17 cellular contexts compared by ENCODE assay signal in genomic region chr2:162009543-162009942, GRCh38.
DNase-seq lines count a peak whose midpoint lies in the region; ATAC-seq and TF ChIP-seq lines count a peak whose summit lies in the region.
"Had no signal": no experiment of that assay in that cellular context is flagged by ENCODE, and none has a peak within 500 bp of the region (broad histone marks: within the 10 kb centered on the region; RNA-seq: fewer than 3 reads in every experiment).

No MANE protein-coding gene starts in this region.

- CTCF ChIA-PET in activated CD8-positive, alpha-beta T cell treated with anti-CD3 and anti-CD28 coated beads for 36 hours (lab: Charles Lee): interaction anchor here (2.3 to 4.4 kb wide), 2 partner anchors 10 to 49 kb away, joined by 11 to 17 read pairs; no protein-coding TSS in a partner anchor
- CTCF ChIA-PET in naive thymus-derived CD4-positive, alpha-beta T cell (lab: Charles Lee): interaction anchor here (0.6 to 1.1 kb wide), 2 partner anchors 14 to 65 kb away, joined by 3 read pairs; no protein-coding TSS in a partner anchor
- CTCF ChIA-PET in A673 (lab: Charles Lee): no interaction called here

- no TSS peak for BruUV-seq in A673 (replicated peaks; lab: Mats Ljungman, UMichigan)

- no peak for DNase-seq in CD4-positive, CD25-positive, alpha-beta regulatory T cell
- DNase-seq in GM23338 (ENCODE audit: low spot score) (no peak), A673 (ENCODE audit: low spot score) (no peak)
- no peak for DNase-seq in activated CD8-positive, alpha-beta T cell treated with anti-CD3 and anti-CD28 coated beads for 36 hours
- DNase-seq in naive thymus-derived CD4-positive, alpha-beta T cell: no peak
- DNase-seq: C1 segment of cervical spinal cord; Caco-2; CD8-positive, alpha-beta memory T cell; DMS53; GF-D8; GM23248; H9 had no signal

- H3K79me2 ChIP-seq in GM23338 (replicated peaks; ENCODE audit: insufficient read depth): no peaks in the 10 kb centered on the region

- H3K27me3 Mint-ChIP-seq in CD4-positive, CD25-positive, alpha-beta regulatory T cell: no peaks in the 10 kb centered on the region
- no peaks in the 10 kb centered on the region for H3K27me3 Mint-ChIP-seq in GM23338 (ENCODE audit: insufficient read depth, low read depth, poor library complexity)
- no peaks in the 10 kb centered on the region for H3K27me3 Mint-ChIP-seq in activated CD8-positive, alpha-beta T cell treated with anti-CD3 and anti-CD28 coated beads for 36 hours
- no peaks in the 10 kb centered on the region for H3K27me3 Mint-ChIP-seq in naive thymus-derived CD4-positive, alpha-beta T cell
- H3K27me3 Mint-ChIP-seq: B cell; CD8-positive, alpha-beta memory T cell had no signal

- peaks cover 2% of the 10 kb centered on the region for H3K36me3 ChIP-seq in CD4-positive, CD25-positive, alpha-beta regulatory T cell (ENCODE audit: control insufficient read depth, insufficient read depth, low read length)
- H3K36me3 ChIP-seq in GM23338 (ENCODE audit: insufficient read depth): no peaks in the 10 kb centered on the region
- no peaks in the 10 kb centered on the region for H3K36me3 ChIP-seq in naive thymus-derived CD4-positive, alpha-beta T cell (ENCODE audit: control insufficient read depth in 2 of 3, insufficient read depth in 3 of 3, low read length in 3 of 3)
- no peaks in the 10 kb centered on the region for H3K36me3 ChIP-seq in A673 (ENCODE audit: insufficient read depth, low read length, poor library complexity, severe bottlenecking)

- H2AFZ ChIP-seq in GM23338: 0 out of 2 replicates have a peak overlapping the region, but pooled peaks have one; percentile 12
- H2AFZ ChIP-seq: GM23248 had no signal

- no peaks in the 10 kb centered on the region for H3K9me2 ChIP-seq in GM23338 (ENCODE audit: insufficient read depth)

- peaks cover 11% of the 10 kb centered on the region for H3K36me3 Mint-ChIP-seq in CD4-positive, CD25-positive, alpha-beta regulatory T cell
- H3K36me3 Mint-ChIP-seq in GM23338 (ENCODE audit: low read depth): no peaks in the 10 kb centered on the region
- peaks cover 45% of the 10 kb centered on the region for H3K36me3 Mint-ChIP-seq in activated CD8-positive, alpha-beta T cell treated with anti-CD3 and anti-CD28 coated beads for 36 hours (ENCODE audit: low read depth)
- peaks cover 0 to 62% (median 7%) of the 10 kb centered on the region in 5 donors for H3K36me3 Mint-ChIP-seq in naive thymus-derived CD4-positive, alpha-beta T cell

- POLR2A ChIA-PET in activated CD8-positive, alpha-beta T cell treated with anti-CD3 and anti-CD28 coated beads for 36 hours (lab: Charles Lee): no interaction called here
- POLR2A ChIA-PET in naive thymus-derived CD4-positive, alpha-beta T cell (lab: Charles Lee): interaction anchor here (0.8 to 0.9 kb wide), 2 partner anchors 41 to 113 kb away, joined by 3 read pairs; no protein-coding TSS in a partner anchor
- POLR2A ChIA-PET in A673 (lab: Charles Lee; ENCODE audit: low non-redundant PET): no interaction called here

- no peaks in the 10 kb centered on the region for H3K9me3 ChIP-seq in CD4-positive, CD25-positive, alpha-beta regulatory T cell (ENCODE audit: control insufficient read depth in 2 of 2, low read length in 2 of 2)
- H3K9me3 ChIP-seq in naive thymus-derived CD4-positive, alpha-beta T cell (ENCODE audit: control insufficient read depth in 2 of 3, low read length in 3 of 3): no peaks in the 10 kb centered on the region
- H3K9me3 ChIP-seq in A673 (ENCODE audit: low read depth, low read length, poor library complexity, severe bottlenecking): no peaks in the 10 kb centered on the region
- H3K9me3 ChIP-seq: Caco-2 had no signal

- no peaks in the 10 kb centered on the region for H4K20me1 ChIP-seq in GM23338 (replicated peaks; ENCODE audit: insufficient read depth)

- no peaks in the 10 kb centered on the region for H3K27me3 ChIP-seq in CD4-positive, CD25-positive, alpha-beta regulatory T cell (ENCODE audit: control insufficient read depth, insufficient read depth, low read length)
- H3K27me3 ChIP-seq in GM23338 (ENCODE audit: insufficient read depth): no peaks in the 10 kb centered on the region
- H3K27me3 ChIP-seq in naive thymus-derived CD4-positive, alpha-beta T cell (ENCODE audit: control insufficient read depth in 2 of 2, insufficient read depth in 2 of 2, low read length in 2 of 2): no peaks in the 10 kb centered on the region
- peaks cover 6% of the 10 kb centered on the region for H3K27me3 ChIP-seq in A673 (replicated peaks; ENCODE audit: insufficient read depth, low read depth, low read length, poor library complexity)

- peaks cover 39% of the 10 kb centered on the region for H3K4me1 ChIP-seq in CD4-positive, CD25-positive, alpha-beta regulatory T cell (ENCODE audit: control insufficient read depth, insufficient read depth, low read length, poor library complexity, severe bottlenecking)
- peaks cover 10% of the 10 kb centered on the region; the same call in 1 of the 2 replicates for H3K4me1 ChIP-seq in GM23338 (ENCODE audit: insufficient read depth)
- peaks cover 35 to 60% of the 10 kb centered on the region in 2 donors for H3K4me1 ChIP-seq in naive thymus-derived CD4-positive, alpha-beta T cell (ENCODE audit: control insufficient read depth in 2 of 2, insufficient read depth in 2 of 2, low read length in 2 of 2)
- H3K4me1 ChIP-seq in A673 (ENCODE audit: insufficient read depth, low read length, poor library complexity, severe bottlenecking): no peaks in the 10 kb centered on the region
- H3K4me1 ChIP-seq: Caco-2 had no signal

- ATAC-seq in CD4-positive, CD25-positive, alpha-beta regulatory T cell (ENCODE audit: low read depth in 2 of 2): no peak
- ATAC-seq in GM23338 (no peak; the same call in 2 of the 3 replicates), HG03442 (IDR thresholded peaks at IDR 0.05; ENCODE audit: unreplicated experiment) (no peak), GM19397 (IDR thresholded peaks at IDR 0.05; ENCODE audit: unreplicated experiment) (no peak)
- ATAC-seq in activated CD8-positive, alpha-beta T cell treated with anti-CD3 and anti-CD28 coated beads for 36 hours: no peak
- no peak for ATAC-seq in naive thymus-derived CD4-positive, alpha-beta T cell
- ATAC-seq: HepG2 had no signal

- H3K9me3 Mint-ChIP-seq in CD4-positive, CD25-positive, alpha-beta regulatory T cell: no peaks in the 10 kb centered on the region
- no peaks in the 10 kb centered on the region for H3K9me3 Mint-ChIP-seq in GM23338
- no peaks in the 10 kb centered on the region for H3K9me3 Mint-ChIP-seq in activated CD8-positive, alpha-beta T cell treated with anti-CD3 and anti-CD28 coated beads for 36 hours
- peaks cover 0 to 2% (median 0%) of the 10 kb centered on the region in 11 donors for H3K9me3 Mint-ChIP-seq in naive thymus-derived CD4-positive, alpha-beta T cell
- H3K9me3 Mint-ChIP-seq: CD8-positive, alpha-beta memory T cell; H9 had no signal

- H3K4me3 ChIP-seq in CD4-positive, CD25-positive, alpha-beta regulatory T cell (ENCODE audit: low read depth, low read length): no peak overlapping the region
- H3K4me3 ChIP-seq in GM23338: no peak overlapping the region
- H3K4me3 ChIP-seq in naive thymus-derived CD4-positive, alpha-beta T cell (ENCODE audit: low read length): no peak overlapping the region
- H3K4me3 ChIP-seq in A673 (ENCODE audit: low read depth, low read length, poor library complexity, severe bottlenecking): no peak overlapping the region
- H3K4me3 ChIP-seq: GM23248 had no signal

- peaks cover 27 to 64% (median 54%) of the 10 kb centered on the region in 4 donors for H3K4me1 Mint-ChIP-seq in CD4-positive, CD25-positive, alpha-beta regulatory T cell
- H3K4me1 Mint-ChIP-seq in GM23338: peaks cover 27% of the 10 kb centered on the region
- peaks cover 54% of the 10 kb centered on the region for H3K4me1 Mint-ChIP-seq in activated CD8-positive, alpha-beta T cell treated with anti-CD3 and anti-CD28 coated beads for 36 hours (ENCODE audit: low read depth)
- H3K4me1 Mint-ChIP-seq in naive thymus-derived CD4-positive, alpha-beta T cell: peaks cover 31 to 74% (median 66%) of the 10 kb centered on the region in 7 donors

- H3K27ac ChIP-seq in CD4-positive, CD25-positive, alpha-beta regulatory T cell (ENCODE audit: insufficient read depth, low read length, poor library complexity, severe bottlenecking): no peak overlapping the region
- H3K27ac ChIP-seq in GM23338 (ENCODE audit: low read depth): no peak overlapping the region; the same call in 1 of the 2 replicates
- peak overlapping the region; percentile 95 for H3K27ac ChIP-seq in naive thymus-derived CD4-positive, alpha-beta T cell (ENCODE audit: low read depth, low read length)
- no peak overlapping the region for H3K27ac ChIP-seq in A673 (ENCODE audit: low read depth, low read length, poor library complexity, severe bottlenecking)
- H3K27ac ChIP-seq: GM23248, KMS-11 had no signal

- intact Hi-C loops in activated CD8-positive, alpha-beta T cell treated with anti-CD3 and anti-CD28 coated beads for 36 hours (cut with micrococcal nuclease): loop anchor here (5.0 kb wide), 1 partner anchor 113 kb away; no protein-coding TSS in a partner anchor
- intact Hi-C loops in naive thymus-derived CD4-positive, alpha-beta T cell (cut with micrococcal nuclease): no loop called here
- intact Hi-C loops in A673 (cut with micrococcal nuclease; ENCODE audit: unreplicated experiment): loop anchor here (5.0 to 10.0 kb wide), 2 partner anchors 113 to 295 kb away; no protein-coding TSS in a partner anchor

- H3F3A ChIP-seq in GM23338 (replicated peaks; ENCODE audit: low read depth): no peaks in the 10 kb centered on the region

- H3K4me3 Mint-ChIP-seq in CD4-positive, CD25-positive, alpha-beta regulatory T cell: no peak overlapping the region
- H3K4me3 Mint-ChIP-seq in GM23338: no peak overlapping the region
- no peak overlapping the region for H3K4me3 Mint-ChIP-seq in activated CD8-positive, alpha-beta T cell treated with anti-CD3 and anti-CD28 coated beads for 36 hours
- H3K4me3 Mint-ChIP-seq in naive thymus-derived CD4-positive, alpha-beta T cell: peak overlapping the region in 3 of 10 donors; percentile 0 to 83 (median 1)
- H3K4me3 Mint-ChIP-seq: B cell; CD8-positive, alpha-beta memory T cell; H9 had no signal

- TF ChIP-seq CTCF in GM23338 (conservative IDR thresholded peaks at IDR 0.05; ENCODE audit: low read depth in 2 of 2) (no peak), A673 (conservative IDR thresholded peaks at IDR 0.05; ENCODE audit: low read depth, low read length) (no peak)
- no peak for TF ChIP-seq CTCF in activated CD8-positive, alpha-beta T cell treated with anti-CD3 and anti-CD28 coated beads for 36 hours (IDR thresholded peaks at IDR 0.05)

- H3K27ac Mint-ChIP-seq in CD4-positive, CD25-positive, alpha-beta regulatory T cell: peak overlapping the region; percentile 33 to 75 (median 50)
- H3K27ac Mint-ChIP-seq in GM23338: 0 out of 2 replicates have a peak overlapping the region, but pooled peaks have one; percentile 12
- H3K27ac Mint-ChIP-seq in activated CD8-positive, alpha-beta T cell treated with anti-CD3 and anti-CD28 coated beads for 36 hours: peak overlapping the region; percentile 64
- peak overlapping the region; percentile 58 to 99 (median 98) for H3K27ac Mint-ChIP-seq in naive thymus-derived CD4-positive, alpha-beta T cell
- H3K27ac Mint-ChIP-seq: B cell had no signal

- no peak overlapping the region; the same call in 1 of the 2 replicates for H3K4me2 ChIP-seq in GM23338
- H3K4me2 ChIP-seq: KMS-11 had no signal

Comparison
In these comparisons a context has a peak if more than half of its experiments do, and no peak if none do; other contexts are left out.
1. H3K27ac Mint-ChIP-seq: peak in every context shown above with its lines; median percentile 98 in naive thymus-derived CD4-positive, alpha-beta T cell; 64 in activated CD8-positive, alpha-beta T cell treated with anti-CD3 and anti-CD28 coated beads for 36 hours; 50 in CD4-positive, CD25-positive, alpha-beta regulatory T cell; 12 in GM23338.
2. intact Hi-C loops: an anchor here in activated CD8-positive, alpha-beta T cell treated with anti-CD3 and anti-CD28 coated beads for 36 hours (5.0 kb wide) and A673 (5.0 to 10.0 kb wide); none called in naive thymus-derived CD4-positive, alpha-beta T cell.